Comparison of ENCODE assay signal across 8 cellular contexts in genomic region chr5:88268414-88269184, GRCh38. TPM values are rescaled to one million over a fixed set of nuclear protein-coding genes. Genes with fewer than 3 reads are reported as not detected.
A peak's percentile ranks its signal among the peaks of the same experiment; 100 is the strongest.
DNase-seq lines count a peak whose midpoint lies in the region; ATAC-seq, FAIRE-seq and TF ChIP-seq lines count a peak whose summit lies in the region.

Gene TMEM161B (minus strand): TSS chr5:88268845. CDS start chr5:88268723, 122 bp downstream.

- peak; percentile 83 for TF ChIP-seq POLR2A in GM12891 (IDR thresholded peaks at IDR 0.05; ENCODE audit: low read depth, low read length)

- H3K9me3 ChIP-seq in parathyroid adenoma (ENCODE audit: control insufficient read depth, low read length) (no peaks in the 10 kb centered on the region), tibial artery (no peaks in the 10 kb centered on the region)

- peak within 1 kb of the TSS; percentile 94 for H3K4me2 ChIP-seq in parathyroid adenoma (ENCODE audit: low read length)

- H3K27ac ChIP-seq in parathyroid adenoma (peak within 1 kb of the TSS; percentile 64), tibial artery (peak within 1 kb of the TSS; percentile 72 to 75)

- H3K4me1 Mint-ChIP-seq in activated naive CD8-positive, alpha-beta T cell treated with anti-CD3 and anti-CD28 coated beads, Interleukin-2, amount 10 ng/mL, durations not matched to agents 7 days and 5 days = peaks cover 34% of the 10 kb centered on the region

- intact Hi-C loops in Right ventricle myocardium superior (cut with DNase I) (no loop called here), tibial artery (cut with DNase I; ENCODE audit: low total_unique reads) (no loop called here)

- peaks cover 44% of the 10 kb centered on the region for H3K36me3 Mint-ChIP-seq in activated naive CD8-positive, alpha-beta T cell treated with anti-CD3 and anti-CD28 coated beads, Interleukin-2, amount 10 ng/mL, durations not matched to agents 7 days and 5 days

- H3K4me3 Mint-ChIP-seq in activated naive CD8-positive, alpha-beta T cell treated with anti-CD3 and anti-CD28 coated beads, Interleukin-2, amount 10 ng/mL, durations not matched to agents 7 days and 5 days = peak within 1 kb of the TSS; percentile 99

- H2AFZ ChIP-seq in parathyroid adenoma = peak within 1 kb of the TSS; percentile 97

- H3K4me3 ChIP-seq in parathyroid adenoma (ENCODE audit: low read depth, low read length) (peak within 1 kb of the TSS; percentile 88), tibial artery (peak within 1 kb of the TSS; percentile 69 to 85)

- H3K27me3 Mint-ChIP-seq in activated naive CD8-positive, alpha-beta T cell treated with anti-CD3 and anti-CD28 coated beads, Interleukin-2, amount 10 ng/mL, durations not matched to agents 7 days and 5 days = no peaks in the 10 kb centered on the region

- peak; percentile 64 for DNase-seq in GM12891 (ENCODE audit: insufficient read length, low spot score)
- peak; percentile 66 for DNase-seq in NCI-H1417 treated with DMSO at 0.1 percent for 48 hours (lab: John Stamatoyannopoulos, UW)
- DNase-seq in SW 1271 (lab: John Stamatoyannopoulos, UW) = peak; percentile 93 to 98
- DNase-seq in activated naive CD8-positive, alpha-beta T cell treated with anti-CD3 and anti-CD28 coated beads, Interleukin-2, amount 10 ng/mL, durations not matched to agents 7 days and 5 days = peak; percentile 91
- peak; percentile 95 for DNase-seq in Right ventricle myocardium superior
- DNase-seq in tibial artery = peak; percentile 86 to 90

- H3K9me3 Mint-ChIP-seq in activated naive CD8-positive, alpha-beta T cell treated with anti-CD3 and anti-CD28 coated beads, Interleukin-2, amount 10 ng/mL, durations not matched to agents 7 days and 5 days = no peaks in the 10 kb centered on the region

- ATAC-seq in HG02798 (IDR thresholded peaks at IDR 0.05; ENCODE audit: poor library complexity, unreplicated experiment) (peak; percentile 99), Right ventricle myocardium superior (ENCODE audit: poor library complexity) (peak; percentile 99)
- ATAC-seq in activated naive CD8-positive, alpha-beta T cell treated with anti-CD3 and anti-CD28 coated beads, Interleukin-2, amount 10 ng/mL, durations not matched to agents 7 days and 5 days (ENCODE audit: low read depth) = peak; percentile 98

- H3K36me3 ChIP-seq in parathyroid adenoma (ENCODE audit: control insufficient read depth, insufficient read depth, low read length) (no peaks in the 10 kb centered on the region), tibial artery (peaks cover 0 to 7% (median 0%) of the 10 kb centered on the region in 3 donors)

- TF ChIP-seq CTCF in parathyroid adenoma (IDR thresholded peaks at IDR 0.05) (no peak), tibial artery (IDR thresholded peaks at IDR 0.05) (no peak)

- peak within 1 kb of the TSS; percentile 97 for H3K27ac Mint-ChIP-seq in activated naive CD8-positive, alpha-beta T cell treated with anti-CD3 and anti-CD28 coated beads, Interleukin-2, amount 10 ng/mL, durations not matched to agents 7 days and 5 days

- H3K79me2 ChIP-seq in parathyroid adenoma = peaks cover 23% of the 10 kb centered on the region

- H3K4me1 ChIP-seq in parathyroid adenoma (peaks cover 5% of the 10 kb centered on the region), tibial artery (peaks cover 0 to 26% (median 9%) of the 10 kb centered on the region in 4 donors)

- peak within 1 kb of the TSS; percentile 57 for H3K9ac ChIP-seq in parathyroid adenoma

- FAIRE-seq in GM12891 (lab: Jason Lieb, UNC) = peak; percentile 98

- POLR2A ChIA-PET in activated naive CD8-positive, alpha-beta T cell treated with anti-CD3 and anti-CD28 coated beads, Interleukin-2, amount 10 ng/mL, durations not matched to agents 7 days and 5 days (lab: Charles Lee) = no interaction called here

- H3K27me3 ChIP-seq in parathyroid adenoma (ENCODE audit: control insufficient read depth, insufficient read depth, low read length) = no peaks in the 10 kb centered on the region
- H3K27me3 ChIP-seq in tibial artery = no peaks in the 10 kb centered on the region

TF ChIP-seq in GM12891, 5 proteins besides CTCF, POLR2A, EP300 and RAD21:
- TF ChIP-seq PAX5 (IDR thresholded peaks at IDR 0.05; ENCODE audit: insufficient read depth, low read length, severe bottlenecking) = no peak
- TF ChIP-seq SPI1 (IDR thresholded peaks at IDR 0.05; ENCODE audit: low read depth, low read length) = peak; percentile 46
- TF ChIP-seq POU2F2 (IDR thresholded peaks at IDR 0.05; ENCODE audit: low read depth, low read length) = no peak; the same call in 1 of the 2 replicates
- TF ChIP-seq TAF1 (IDR thresholded peaks at IDR 0.05; ENCODE audit: low read depth, low read length) = peak; percentile 54; the same call in 1 of the 2 replicates
- TF ChIP-seq POLR2AphosphoS5 (IDR thresholded peaks at IDR 0.05; ENCODE audit: low read depth, low read length) = peak; percentile 89

RNA-seq across cellular contexts. Expression of gene TMEM161B, which starts in this region (rescaled TPM):
- 9.8 TPM for polyA plus RNA-seq in GM12891 (2012; ENCODE audit: low read depth, missing spikeins)
- total RNA-seq in activated naive CD8-positive, alpha-beta T cell treated with anti-CD3 and anti-CD28 coated beads, Interleukin-2, amount 10 ng/mL, durations not matched to agents 7 days and 5 days = 10 to 100 TPM; 27.3 to 31.5 TPM
- total RNA-seq in Right ventricle myocardium superior = 9.4 TPM

Comparison
In these comparisons a context has a peak if more than half of its experiments do, and no peak if none do; other contexts are left out.
1. Peak in every context shown above with its lines: DNase-seq, ATAC-seq, H3K4me3 ChIP-seq and H3K27ac ChIP-seq.